Comparison of ENCODE assay signal across 14 cellular contexts in the genomic region with DNA sequence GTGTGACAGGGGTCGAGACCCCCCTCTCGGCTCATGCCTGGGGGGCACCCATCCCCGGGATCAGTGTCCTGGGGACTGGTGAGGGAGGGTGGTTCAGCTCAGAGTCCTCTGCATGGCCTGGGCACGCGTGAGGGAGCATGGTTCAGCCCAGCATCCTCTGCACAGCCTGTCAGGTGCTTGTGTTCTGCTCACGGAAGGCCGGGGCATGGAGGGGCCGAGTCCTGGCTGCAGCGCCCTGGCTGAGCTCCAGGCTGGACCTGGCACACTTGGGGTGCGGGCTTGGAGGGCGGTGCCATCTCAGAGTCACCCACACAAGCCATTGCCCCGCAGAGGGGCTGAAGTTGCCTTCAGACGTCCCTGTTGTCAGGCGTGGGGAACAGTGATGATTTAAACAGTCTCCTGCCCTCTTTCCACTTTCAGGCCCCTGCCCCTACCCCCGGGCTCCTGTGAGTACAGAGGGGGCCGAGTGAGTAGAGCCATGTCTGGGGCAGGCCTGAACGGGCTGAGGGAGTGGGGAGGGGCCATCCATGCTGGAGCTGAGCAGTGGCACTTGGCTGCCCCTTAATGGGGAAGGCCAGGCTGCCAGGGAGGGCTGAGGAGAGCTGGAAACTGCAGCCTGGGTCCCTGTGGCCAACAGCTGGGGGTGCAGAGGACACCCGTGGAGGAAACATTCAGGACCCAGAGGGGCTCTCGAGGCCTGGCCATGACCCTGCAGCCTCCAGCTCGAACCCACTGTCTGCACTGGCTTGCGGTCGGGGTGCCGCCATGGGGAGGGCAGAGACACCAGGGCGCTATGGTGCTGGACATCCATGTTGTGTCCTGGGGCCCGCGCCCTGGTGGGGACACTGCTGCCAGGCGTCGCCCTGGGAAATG.
"Had no signal": no experiment of that assay in that cellular context is flagged by ENCODE, and none has a peak within 500 bp of the region (broad histone marks: within the 10 kb centered on the region; RNA-seq: fewer than 3 reads in every experiment).

No MANE protein-coding gene starts in this region.

- H3K27me3 ChIP-seq: breast epithelium, right atrium auricular region had no signal

- H3K36me3 ChIP-seq: breast epithelium had no signal

- ATAC-seq: activated CD8-positive, alpha-beta memory T cell treated with anti-CD3 and anti-CD28 coated beads, Interleukin-2, amount 10 ng/mL, durations not matched to agents 7 days and 5 days; activated T-cell treated with anti-CD3 and anti-CD28 coated beads, Interleukin-2, amount 50 U/mL, for 4 hours; lower lobe of right lung; stimulated activated effector memory CD8-positive, alpha-beta T cell treated with anti-CD3 and anti-CD28 coated beads, Interleukin-12 subunit alpha, Interleukin-12 subunit beta, amount 100 ng/mL, for 72 hours had no signal

- H3K9me3 ChIP-seq: breast epithelium, lower lobe of right lung, right atrium auricular region had no signal

- H3K27ac ChIP-seq: lower lobe of right lung had no signal

- H3K4me1 Mint-ChIP-seq: activated CD8-positive, alpha-beta memory T cell treated with anti-CD3 and anti-CD28 coated beads, Interleukin-2, amount 10 ng/mL, durations not matched to agents 7 days and 5 days had no signal

- H3K27me3 Mint-ChIP-seq: activated CD8-positive, alpha-beta memory T cell treated with anti-CD3 and anti-CD28 coated beads, Interleukin-2, amount 10 ng/mL, durations not matched to agents 7 days and 5 days; activated naive CD8-positive, alpha-beta T cell; naive B cell; type B pancreatic cell had no signal

- H3K9me3 Mint-ChIP-seq: activated T-cell treated with anti-CD3 and anti-CD28 coated beads, Interleukin-2, amount 50 U/mL, for 4 hours; stimulated activated effector memory CD8-positive, alpha-beta T cell treated with anti-CD3 and anti-CD28 coated beads, Interleukin-12 subunit alpha, Interleukin-12 subunit beta, amount 100 ng/mL, for 72 hours; type B pancreatic cell had no signal

- DNase-seq: activated CD4-positive, alpha-beta T cell treated with anti-CD3 and anti-CD28 coated beads, Interleukin-2, amount 50 U/mL, for 1 hour; activated CD8-positive, alpha-beta memory T cell treated with anti-CD3 and anti-CD28 coated beads, Interleukin-2, amount 10 ng/mL, durations not matched to agents 7 days and 5 days; activated effector memory CD4-positive, alpha-beta T cell treated with anti-CD3 and anti-CD28 coated beads, Interleukin-2, amount 50 U/mL, for 16 hours; activated T-cell treated with anti-CD3 and anti-CD28 coated beads, Interleukin-2, amount 50 U/mL, for 4 hours; cortex of kidney; erythroblast; kidney glomerular epithelial cell; lower lobe of right lung; naive B cell had no signal

- H3K4me1 ChIP-seq: breast epithelium had no signal

- H3K27ac Mint-ChIP-seq: activated CD8-positive, alpha-beta memory T cell treated with anti-CD3 and anti-CD28 coated beads, Interleukin-2, amount 10 ng/mL, durations not matched to agents 7 days and 5 days; activated naive CD8-positive, alpha-beta T cell; type B pancreatic cell had no signal

- H3K4me3 ChIP-seq: breast epithelium, lower lobe of right lung, right atrium auricular region had no signal

- H3K4me3 Mint-ChIP-seq: activated CD8-positive, alpha-beta memory T cell treated with anti-CD3 and anti-CD28 coated beads, Interleukin-2, amount 10 ng/mL, durations not matched to agents 7 days and 5 days; activated naive CD8-positive, alpha-beta T cell; activated T-cell treated with anti-CD3 and anti-CD28 coated beads, Interleukin-2, amount 50 U/mL, for 4 hours; stimulated activated effector memory CD8-positive, alpha-beta T cell treated with anti-CD3 and anti-CD28 coated beads, Interleukin-12 subunit alpha, Interleukin-12 subunit beta, amount 100 ng/mL, for 72 hours had no signal

- H3K36me3 Mint-ChIP-seq: stimulated activated effector memory CD8-positive, alpha-beta T cell treated with anti-CD3 and anti-CD28 coated beads, Interleukin-12 subunit alpha, Interleukin-12 subunit beta, amount 100 ng/mL, for 72 hours had no signal
